ENCODE assay signal across 8 cellular contexts in genomic region chr2:26018184-26018716, GRCh38. TPM values are rescaled to one million over a fixed set of nuclear protein-coding genes. Genes with fewer than 3 reads are reported as not detected.
DNase-seq lines count a peak whose midpoint lies in the region; ATAC-seq, FAIRE-seq and TF ChIP-seq lines count a peak whose summit lies in the region.

No MANE protein-coding gene starts in this region.

- DNase-seq in A549 (ENCODE audit: low read depth in 1 of 2, low spot score in 1 of 2): peak; percentile 95
- DNase-seq in GM23248: peak; percentile 96
- DNase-seq in NCI-H524 (lab: John Stamatoyannopoulos, UW): peak; percentile 49 to 73
- DNase-seq in astrocyte of the cerebellum (ENCODE audit: low read depth): peak; percentile 43
- DNase-seq in islet precursor cell: peak; percentile 95
- DNase-seq in stimulated activated CD4-positive, alpha-beta T cell treated with anti-CD3 and anti-CD28 coated beads, Interleukin-12 subunit alpha, Interleukin-12 subunit beta, amount 100 ng/mL, for 48 hours (ENCODE audit: low read depth in 2 of 3, low spot score in 1 of 3): peak in 2 of 3 donors; percentile 14 to 23

- WGBS in A549 (ENCODE audit: missing lambda C conversion rate): 3% methylated on average over 2 of the region's 2 CpGs
- 2 to 10% methylated on average over 2 of the region's 2 CpGs for WGBS in GM23248 (ENCODE audit: low coverage in 1 of 2, low lambda C conversion rate in 2 of 2, missing lambda C conversion rate in 2 of 2), 2 experiments

- H3K27ac ChIP-seq in A549: peak overlapping the region; percentile 73 to 93
- H3K27ac ChIP-seq in GM23248: peak overlapping the region; percentile 84

- TF ChIP-seq POLR2A in A549 (IDR thresholded peaks at IDR 0.05; ENCODE audit: low read length): no peak

- peak; percentile 98 to 99 for ATAC-seq in A549
- no peak for ATAC-seq in HG02623 (IDR thresholded peaks at IDR 0.05; ENCODE audit: unreplicated experiment)
- ATAC-seq in HG03139 (IDR thresholded peaks at IDR 0.05; ENCODE audit: unreplicated experiment): no peak

- peak in 1 of 2 experiments; percentile 21; a peak in 2 of 5 replicates for TF ChIP-seq RAD21 in A549 (conservative IDR thresholded peaks at IDR 0.05 in 1 of 2, IDR thresholded peaks at IDR 0.05 in 1 of 2)

- no peaks in the 10 kb centered on the region for H4K20me1 ChIP-seq in GM23248 (ENCODE audit: insufficient read depth)

- peak overlapping the region; percentile 71 for H3K4me2 ChIP-seq in A549
- peak overlapping the region; percentile 62 for H3K4me2 ChIP-seq in GM23248 (ENCODE audit: unreplicated experiment)

- H3K27me3 ChIP-seq in GM23248 (replicated peaks; ENCODE audit: insufficient read depth): no peaks in the 10 kb centered on the region

- H3K4me1 ChIP-seq in A549 (peaks cover 73% of the 10 kb centered on the region), GM23248 (ENCODE audit: insufficient read depth) (peaks cover 16% of the 10 kb centered on the region)

- H3F3A ChIP-seq in GM23248 (ENCODE audit: insufficient read depth): peaks cover 20% of the 10 kb centered on the region

- H3K9ac ChIP-seq in GM23248: peak overlapping the region; percentile 70

- no peaks in the 10 kb centered on the region for H3K9me3 ChIP-seq in A549
- H3K9me3 ChIP-seq in GM23248 (ENCODE audit: low read depth): no peaks in the 10 kb centered on the region

- TF ChIP-seq CTCF in A549 (IDR thresholded peaks at IDR 0.05): no peak
- TF ChIP-seq CTCF in astrocyte of the cerebellum (IDR thresholded peaks at IDR 0.05; ENCODE audit: low read depth, low read length, missing control alignments): no peak

- H3K79me2 ChIP-seq in GM23248 (ENCODE audit: insufficient read depth): no peaks in the 10 kb centered on the region

- in situ Hi-C loops in GM23248 (cut with MboI) (no loop called here), astrocyte of the cerebellum (cut with HindIII; ENCODE audit: low sequenced_read_pairs) (no loop called here)

- no peak overlapping the region for H3K4me3 ChIP-seq in A549
- no peak overlapping the region for H3K4me3 ChIP-seq in GM23248
- H3K4me3 ChIP-seq in astrocyte of the cerebellum (ENCODE audit: low read depth, low read length): no peak overlapping the region

- FAIRE-seq in A549 (lab: Jason Lieb, UNC): peak; percentile 98

- peak; percentile 41 to 44; a peak in 2 of 5 replicates for TF ChIP-seq EP300 in A549 (IDR thresholded peaks at IDR 0.05)

- CTCF ChIA-PET in A549 (lab: Yijun Ruan, JAX): interaction anchor here (0.8 to 6.3 kb wide), 15 partner anchors 9 to 98 kb away, joined by 3 to 52 read pairs (median 6); partner anchors contain the start of gene RAB10

- POLR2A ChIA-PET in A549 (lab: Yijun Ruan, JAX): interaction anchor here (0.5 to 2.9 kb wide), 7 partner anchors 9 to 744 kb away, joined by 3 to 38 read pairs (median 7); partner anchors contain the start of gene RAB10

- H2AFZ ChIP-seq in GM23248: peak overlapping the region; percentile 55; the same call in 1 of the 2 replicates

- H3K36me3 ChIP-seq in GM23248 (ENCODE audit: low read depth): no peaks in the 10 kb centered on the region

- H3K9me2 ChIP-seq in GM23248 (ENCODE audit: insufficient read depth): no peaks in the 10 kb centered on the region

TF ChIP-seq in A549, 52 proteins besides CTCF, POLR2A, EP300 and RAD21 (continues in another document):
- TF ChIP-seq, protein P1, sequence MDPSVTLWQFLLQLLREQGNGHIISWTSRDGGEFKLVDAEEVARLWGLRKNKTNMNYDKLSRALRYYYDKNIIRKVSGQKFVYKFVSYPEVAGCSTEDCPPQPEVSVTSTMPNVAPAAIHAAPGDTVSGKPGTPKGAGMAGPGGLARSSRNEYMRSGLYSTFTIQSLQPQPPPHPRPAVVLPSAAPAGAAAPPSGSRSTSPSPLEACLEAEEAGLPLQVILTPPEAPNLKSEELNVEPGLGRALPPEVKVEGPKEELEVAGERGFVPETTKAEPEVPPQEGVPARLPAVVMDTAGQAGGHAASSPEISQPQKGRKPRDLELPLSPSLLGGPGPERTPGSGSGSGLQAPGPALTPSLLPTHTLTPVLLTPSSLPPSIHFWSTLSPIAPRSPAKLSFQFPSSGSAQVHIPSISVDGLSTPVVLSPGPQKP (IDR thresholded peaks at IDR 0.05; ENCODE audit: low read depth, low read length): no peak
- 0 out of 4 replicates have a peak, but pooled peaks of 1 of the 2 experiments have one; percentile 23 for TF ChIP-seq CEBPB (IDR thresholded peaks at IDR 0.05)
- TF ChIP-seq ZC3H11A (IDR thresholded peaks at IDR 0.05): no peak
- TF ChIP-seq FOSB (CRISPR knock-in tag; IDR thresholded peaks at IDR 0.05): no peak
- no peak for TF ChIP-seq CHD4 (IDR thresholded peaks at IDR 0.05; ENCODE audit: borderline replicate concordance)
- no peak for TF ChIP-seq TFCP2L1 (CRISPR knock-in tag; IDR thresholded peaks at IDR 0.05)
- TF ChIP-seq E2F6 (IDR thresholded peaks at IDR 0.05; ENCODE audit: borderline replicate concordance, low read depth): no peak; the same call in 1 of the 2 replicates
- TF ChIP-seq ATOH8 (CRISPR knock-in tag; IDR thresholded peaks at IDR 0.05; ENCODE audit: low read depth): no peak
- TF ChIP-seq CBX2 (IDR thresholded peaks at IDR 0.05; ENCODE audit: borderline replicate concordance, low read depth): no peak
- no peak for TF ChIP-seq ZNF302 (CRISPR knock-in tag; IDR thresholded peaks at IDR 0.05)
- TF ChIP-seq MAZ (IDR thresholded peaks at IDR 0.05; ENCODE audit: borderline replicate concordance, low read depth, low read length): no peak
- TF ChIP-seq REST (IDR thresholded peaks at IDR 0.05): no peak
- TF ChIP-seq EHMT2 (IDR thresholded peaks at IDR 0.05; ENCODE audit: low read depth): no peak
- TF ChIP-seq CHD2 (IDR thresholded peaks at IDR 0.05; ENCODE audit: low read length, partially characterized antibody): no peak
- no peak for TF ChIP-seq RARB (CRISPR knock-in tag; IDR thresholded peaks at IDR 0.05)
- TF ChIP-seq FOSL2 (IDR thresholded peaks at IDR 0.05): peak; percentile 75
- TF ChIP-seq FOSL2 (CRISPR knock-in tag; IDR thresholded peaks at IDR 0.05): peak; percentile 96

RNA-seq across cellular contexts. Expression of gene RAB10, which starts 15.6 kb away (rescaled TPM):
- polyA plus RNA-seq in A549 (2011; rRNA removed) (332 and 692 TPM in 2 replicates), A549 (2017; fragmentation: RNase III; extraction: RNeasy Plus Mini Kit Qiagen cat#74134 plus additional on column Dnase treatment) (256 to 289 TPM (median 272 TPM) in 3 replicates), GM23248 (2016; fragmentation: Nextera tagmentation; extraction: Ambion mirVana) (147 and 151 TPM in 2 replicates)
- polyA plus RNA-seq in A549 (2012; cell fraction: cytosol; rRNA removed): 132 and 139 TPM in 2 replicates
- 112 and 147 TPM in 2 replicates for polyA plus RNA-seq in A549 (2012; cell fraction: nucleus; rRNA removed)
- polyA minus RNA-seq in A549 (2011; rRNA and poly(A)+ RNA removed): 108 and 123 TPM in 2 replicates
- total RNA-seq in GM23248 (2014; rRNA removed; shearing (Covaris generic)): 86.7 and 97.4 TPM in 2 replicates

RNA-seq across cellular contexts. Expression of gene KIF3C, which starts 36.0 kb away (rescaled TPM):
- 17.1 and 20.1 TPM in 2 replicates for polyA plus RNA-seq in A549 (2011; rRNA removed)
- polyA plus RNA-seq in A549 (2012; cell fraction: cytosol; rRNA removed): 18.2 and 20.9 TPM in 2 replicates
- 20.5 and 20.6 TPM in 2 replicates for polyA plus RNA-seq in A549 (2012; cell fraction: nucleus; rRNA removed)
- 57.4 to 80.8 TPM (median 77.4 TPM) in 3 replicates for polyA plus RNA-seq in A549 (2017; fragmentation: RNase III; extraction: RNeasy Plus Mini Kit Qiagen cat#74134 plus additional on column Dnase treatment)
- 34.3 and 36.5 TPM in 2 replicates for polyA minus RNA-seq in A549 (2011; rRNA and poly(A)+ RNA removed)
- 7.2 and 18.2 TPM in 2 replicates for total RNA-seq in GM23248 (2014; rRNA removed; shearing (Covaris generic))
- 7.0 and 7.5 TPM in 2 replicates for polyA plus RNA-seq in GM23248 (2016; fragmentation: Nextera tagmentation; extraction: Ambion mirVana)

Comparison
In these comparisons a context has a peak if more than half of its experiments do, and no peak if none do; other contexts are left out.
1. ATAC-seq: peak in A549 (2 of 2); none in HG02623 (single experiment) and HG03139 (single experiment).
2. DNase-seq: peak in every context shown above with its lines; median percentile 96 in GM23248; 95 in A549; 95 in islet precursor cell; 61 in NCI-H524; 43 in astrocyte of the cerebellum; 18 in stimulated activated CD4-positive, alpha-beta T cell treated with anti-CD3 and anti-CD28 coated beads, Interleukin-12 subunit alpha, Interleukin-12 subunit beta, amount 100 ng/mL, for 48 hours.